ENCODE assay signal across 9 cellular contexts in the genomic region with DNA sequence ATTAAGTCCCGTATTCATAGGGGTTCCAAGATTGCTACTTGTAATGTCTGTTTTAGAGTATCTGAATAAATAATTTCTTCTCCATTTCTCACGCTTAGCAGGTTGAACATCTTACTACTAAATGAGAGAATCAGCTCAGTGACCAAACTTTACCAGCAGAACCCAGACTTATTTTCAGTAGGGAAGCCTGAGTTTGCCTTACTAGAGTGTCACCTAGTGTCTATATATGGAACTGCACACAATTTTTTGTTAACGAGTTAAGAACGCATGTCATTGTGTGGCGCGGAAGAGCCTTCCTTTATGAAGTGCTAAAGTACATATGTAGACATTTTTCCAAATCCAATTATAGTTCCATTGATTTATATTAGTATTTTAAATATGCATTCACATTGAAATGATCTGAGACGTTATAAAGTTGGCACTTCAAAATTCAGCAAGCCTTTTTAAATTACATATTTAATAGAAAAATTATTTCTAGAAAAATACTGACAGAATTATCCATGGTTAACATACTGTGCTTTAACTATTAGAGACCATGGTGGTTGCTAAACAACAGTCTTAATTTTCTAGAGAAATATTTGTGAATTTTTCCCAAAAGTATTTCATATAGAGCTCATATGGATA.
DNase-seq lines count a peak whose midpoint lies in the region; ATAC-seq and TF ChIP-seq lines count a peak whose summit lies in the region.
"Had no signal": no experiment of that assay in that cellular context is flagged by ENCODE, and none has a peak within 500 bp of the region (broad histone marks: within the 10 kb centered on the region; RNA-seq: fewer than 3 reads in every experiment).

No MANE protein-coding gene starts in this region.

- DNase-seq in BE2C: peak; percentile 14
- DNase-seq in NCI-H128 (lab: John Stamatoyannopoulos, UW; ENCODE audit: unreplicated experiment): peak; percentile 40
- peak; percentile 82 for DNase-seq in SK-N-MC (ENCODE audit: low read depth, low spot score)
- peak; percentile 80 for DNase-seq in epithelial cell of esophagus (ENCODE audit: low read depth)
- DNase-seq in natural killer cell treated with Interleukin-12 subunit alpha and Interleukin-12 subunit beta and Interleukin-15 and Interleukin-18, amount 100 ng/mL, for 72 hours (ENCODE audit: low spot score): no peak
- no peak for DNase-seq in stimulated activated CD4-positive, alpha-beta T cell treated with anti-CD3 and anti-CD28 coated beads, Interleukin-4, amount 100 ng/mL, for 1 hour

- no peaks in the 10 kb centered on the region for H3K36me3 Mint-ChIP-seq in natural killer cell treated with Interleukin-12 subunit alpha and Interleukin-12 subunit beta and Interleukin-15 and Interleukin-18, amount 100 ng/mL, for 72 hours

- no peaks in the 10 kb centered on the region for H3K4me1 ChIP-seq in BE2C

- TF ChIP-seq CTCF in BE2C (IDR thresholded peaks at IDR 0.05; ENCODE audit: low read depth, low read length) (peak; percentile 91), epithelial cell of esophagus (IDR thresholded peaks at IDR 0.05; ENCODE audit: insufficient read depth, low read depth, low read length, missing control alignments) (peak; percentile 81)

- H3K4me3 ChIP-seq in BE2C (ENCODE audit: low read depth, low read length): no peak overlapping the region
- H3K4me3 ChIP-seq in SK-N-MC: no peak overlapping the region
- H3K4me3 ChIP-seq in epithelial cell of esophagus (ENCODE audit: low read length): no peak overlapping the region
- H3K4me3 ChIP-seq: skin epidermis had no signal

- H3K9me3 Mint-ChIP-seq in natural killer cell treated with Interleukin-12 subunit alpha and Interleukin-12 subunit beta and Interleukin-15 and Interleukin-18, amount 100 ng/mL, for 72 hours: no peaks in the 10 kb centered on the region

- H3K36me3 ChIP-seq in BE2C: no peaks in the 10 kb centered on the region
- no peaks in the 10 kb centered on the region for H3K36me3 ChIP-seq in SK-N-MC (ENCODE audit: insufficient read depth, low read length)

- H3K9me3 ChIP-seq in BE2C (no peaks in the 10 kb centered on the region), SK-N-MC (ENCODE audit: low read depth, low read length) (no peaks in the 10 kb centered on the region)

- H3K4me3 Mint-ChIP-seq in natural killer cell treated with Interleukin-12 subunit alpha and Interleukin-12 subunit beta and Interleukin-15 and Interleukin-18, amount 100 ng/mL, for 72 hours: no peak overlapping the region

- H3K27ac ChIP-seq in SK-N-MC: no peak overlapping the region
- H3K27ac ChIP-seq: skin epidermis had no signal

- peaks cover 0 to 3% of the 10 kb centered on the region in 2 donors for H3K4me1 Mint-ChIP-seq in natural killer cell treated with Interleukin-12 subunit alpha and Interleukin-12 subunit beta and Interleukin-15 and Interleukin-18, amount 100 ng/mL, for 72 hours (ENCODE audit: low read depth in 2 of 2)

- peaks cover 40% of the 10 kb centered on the region for H3K27me3 ChIP-seq in BE2C

- no peak for TF ChIP-seq POLR2A in GM18505 (IDR thresholded peaks at IDR 0.05; ENCODE audit: borderline replicate concordance, extremely low read depth, insufficient read depth, insufficient read length)

- H3K9ac ChIP-seq in SK-N-MC (ENCODE audit: insufficient read length): no peak overlapping the region

- H3K27me3 Mint-ChIP-seq in natural killer cell treated with Interleukin-12 subunit alpha and Interleukin-12 subunit beta and Interleukin-15 and Interleukin-18, amount 100 ng/mL, for 72 hours: peaks cover 15 to 31% of the 10 kb centered on the region in 2 donors

- ATAC-seq in GM18505 (IDR thresholded peaks at IDR 0.05; ENCODE audit: unreplicated experiment): peak; percentile 82
- peak; percentile 69 for ATAC-seq in HG02870 (IDR thresholded peaks at IDR 0.05; ENCODE audit: unreplicated experiment)
- peak; percentile 57 to 62 for ATAC-seq in natural killer cell treated with Interleukin-12 subunit alpha and Interleukin-12 subunit beta and Interleukin-15 and Interleukin-18, amount 100 ng/mL, for 72 hours

- H3K27ac Mint-ChIP-seq in natural killer cell treated with Interleukin-12 subunit alpha and Interleukin-12 subunit beta and Interleukin-15 and Interleukin-18, amount 100 ng/mL, for 72 hours: no peak overlapping the region

Comparison
In these comparisons a context has a peak if more than half of its experiments do, and no peak if none do; other contexts are left out.
1. DNase-seq: peak in BE2C (single experiment), NCI-H128 (single experiment), SK-N-MC (single experiment) and epithelial cell of esophagus (single experiment); none in natural killer cell treated with Interleukin-12 subunit alpha and Interleukin-12 subunit beta and Interleukin-15 and Interleukin-18, amount 100 ng/mL, for 72 hours (single experiment) and stimulated activated CD4-positive, alpha-beta T cell treated with anti-CD3 and anti-CD28 coated beads, Interleukin-4, amount 100 ng/mL, for 1 hour (single experiment).
2. Peak in every context shown above with its lines, with median percentiles within 50 percentile points of each other: ATAC-seq.